Comparison of ENCODE assay signal across 24 cellular contexts in the genomic region with DNA sequence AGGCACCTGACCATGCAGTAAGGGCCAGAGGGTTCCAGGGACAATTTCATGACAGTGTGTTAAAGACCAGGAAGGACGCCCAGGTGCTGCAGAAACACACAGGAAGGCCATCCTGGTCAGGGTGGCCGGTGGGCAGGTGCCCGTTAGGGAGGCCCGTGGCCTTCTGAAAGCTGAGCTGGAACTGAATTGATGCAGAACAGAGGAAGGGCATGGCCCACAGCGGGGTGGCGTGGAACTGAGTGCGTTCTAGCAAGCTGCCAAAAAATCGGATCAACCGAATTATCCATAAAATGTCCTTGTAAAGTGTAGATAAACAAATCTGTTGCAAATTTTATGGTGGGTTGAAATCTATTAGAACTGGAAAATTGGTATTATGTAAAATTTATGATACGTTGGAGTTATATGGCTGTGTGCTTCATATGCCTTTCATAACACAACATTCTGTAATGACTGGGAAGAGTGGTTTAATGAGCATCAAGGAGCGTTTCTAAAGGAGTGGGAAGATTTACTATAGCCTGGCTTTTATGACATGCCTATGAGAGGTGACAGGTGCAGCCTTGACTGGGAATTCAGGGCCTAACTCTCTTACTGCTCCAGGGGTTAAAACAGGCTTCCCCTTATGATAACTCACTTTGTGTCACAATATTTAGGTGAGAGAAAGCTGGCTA.
DNase-seq lines count a peak whose midpoint lies in the region; TF ChIP-seq lines count a peak whose summit lies in the region.
"Had no signal": no experiment of that assay in that cellular context is flagged by ENCODE, and none has a peak within 500 bp of the region (broad histone marks: within the 10 kb centered on the region; RNA-seq: fewer than 3 reads in every experiment).

No MANE protein-coding gene starts in this region.

- no peaks in the 10 kb centered on the region for H3K9me2 ChIP-seq in OCI-LY7 (ENCODE audit: insufficient read depth, low read length)

- CTCF ChIA-PET in OCI-LY7 (lab: Charles Lee; ENCODE audit: unreplicated experiment), result no interaction called here

- 91 to 93% methylated on average over 9 to 11 of the region's 11 CpGs for WGBS in endodermal cell (ENCODE audit: insufficient coverage in 1 of 2, insufficient read length in 1 of 2), 2 experiments

- DNase-seq in NCI-H1105 treated with DMSO at 0.1 percent for 48 hours (lab: John Stamatoyannopoulos, UW) (peak; percentile 10), NCI-H1105 (lab: John Stamatoyannopoulos, UW) (no peak), NCI-H187 treated with DMSO at 0.1 percent for 48 hours (lab: John Stamatoyannopoulos, UW) (peak; percentile 48), endodermal cell (no peak), NCI-H1048 (lab: John Stamatoyannopoulos, UW) (no peak), OCI-LY7 (ENCODE audit: low spot score) (no peak), progenitor cell of endocrine pancreas (ENCODE audit: low spot score, unreplicated experiment) (no peak)
- DNase-seq: 8988T, ACHN, DMS53, EL, GDM1, H9, HFFc6, Karpas-422, NCI-H1436, NCI-H1930, NCI-H2107, NCI-H345, NCI-H82, Right ventricle myocardium superior, RPMI8226 had no signal

- H3K79me2 ChIP-seq in OCI-LY7 (ENCODE audit: insufficient read depth, low read depth, low read length), result no peaks in the 10 kb centered on the region

- H3K27ac Mint-ChIP-seq in endodermal cell (no peak overlapping the region), progenitor cell of endocrine pancreas (no peak overlapping the region)
- H3K27ac Mint-ChIP-seq: GM23338, H9, HFFc6 had no signal

- no peaks in the 10 kb centered on the region for H3K27me3 Mint-ChIP-seq in endodermal cell (ENCODE audit: insufficient read depth)
- H3K27me3 Mint-ChIP-seq in progenitor cell of endocrine pancreas, result peaks cover 24% of the 10 kb centered on the region

- peaks cover 18% of the 10 kb centered on the region for H3K9me3 Mint-ChIP-seq in endodermal cell
- no peaks in the 10 kb centered on the region for H3K9me3 Mint-ChIP-seq in progenitor cell of endocrine pancreas (ENCODE audit: low read depth)
- H3K9me3 Mint-ChIP-seq: GM23338, H9 had no signal

- intact Hi-C loops in OCI-LY7 (cut with micrococcal nuclease; ENCODE audit: unreplicated experiment), result no loop called here

- no peaks in the 10 kb centered on the region for H3K36me3 ChIP-seq in endodermal cell (ENCODE audit: control insufficient read depth, insufficient read depth, low read length)
- no peaks in the 10 kb centered on the region for H3K36me3 ChIP-seq in OCI-LY7 (ENCODE audit: insufficient read depth, low read length)
- H3K36me3 ChIP-seq: SJSA1 had no signal

- H3K4me1 ChIP-seq in endodermal cell (ENCODE audit: control insufficient read depth, insufficient read depth, low read length), result no peaks in the 10 kb centered on the region
- no peaks in the 10 kb centered on the region for H3K4me1 ChIP-seq in OCI-LY7 (ENCODE audit: insufficient read depth, low read length, poor library complexity, severe bottlenecking)
- H3K4me1 ChIP-seq: SJSA1 had no signal

- H3K9me3 ChIP-seq in endodermal cell (ENCODE audit: control insufficient read depth, low read length) (peaks cover 25% of the 10 kb centered on the region), OCI-LY7 (ENCODE audit: low read length) (no peaks in the 10 kb centered on the region)
- H3K9me3 ChIP-seq: SJSA1 had no signal

- H3K27me3 ChIP-seq in endodermal cell (ENCODE audit: control insufficient read depth, insufficient read depth, low read length, poor library complexity, severe bottlenecking), result no peaks in the 10 kb centered on the region
- H3K27me3 ChIP-seq: SJSA1 had no signal

- POLR2A ChIA-PET in OCI-LY7 (lab: Charles Lee), result no interaction called here

- H3K36me3 Mint-ChIP-seq in endodermal cell (ENCODE audit: low read depth) (no peaks in the 10 kb centered on the region), progenitor cell of endocrine pancreas (ENCODE audit: insufficient read depth) (no peaks in the 10 kb centered on the region)

- no peaks in the 10 kb centered on the region for H4K20me1 ChIP-seq in OCI-LY7 (ENCODE audit: insufficient read depth, low read length)

- no peak overlapping the region for H3K4me3 Mint-ChIP-seq in endodermal cell
- no peak overlapping the region for H3K4me3 Mint-ChIP-seq in progenitor cell of endocrine pancreas (ENCODE audit: low read depth)
- H3K4me3 Mint-ChIP-seq: GM23338, H9, HFFc6 had no signal

- H3K4me3 ChIP-seq in endodermal cell (ENCODE audit: low read length), result peak overlapping the region; percentile 34
- no peak overlapping the region for H3K4me3 ChIP-seq in OCI-LY7 (ENCODE audit: low read depth, low read length, poor library complexity, severe bottlenecking)
- H3K4me3 ChIP-seq: GM23338, SJSA1 had no signal

- no peak overlapping the region for H3K9ac ChIP-seq in endodermal cell (ENCODE audit: extremely low read depth, low read length, poor library complexity, severe bottlenecking)

- H2AFZ ChIP-seq in OCI-LY7 (ENCODE audit: low read length), result no peak overlapping the region
- H2AFZ ChIP-seq: GM23338 had no signal

- H3K27ac ChIP-seq in endodermal cell (ENCODE audit: low read depth, low read length) (no peak overlapping the region), OCI-LY7 (ENCODE audit: low read depth, low read length, poor library complexity, severe bottlenecking) (no peak overlapping the region)
- H3K27ac ChIP-seq: SJSA1 had no signal

- H3K4me2 ChIP-seq in OCI-LY7 (ENCODE audit: low read length), result no peak overlapping the region
- H3K4me2 ChIP-seq: GM23338 had no signal

- BruUV-seq in OCI-LY7 (replicated peaks; lab: Mats Ljungman, UMichigan), result no TSS peak

- TF ChIP-seq CTCF in endodermal cell (conservative IDR thresholded peaks at IDR 0.05), result no peak
- no peak for TF ChIP-seq CTCF in OCI-LY7 (conservative IDR thresholded peaks at IDR 0.05; ENCODE audit: low read length)
- TF ChIP-seq CTCF in progenitor cell of endocrine pancreas (IDR thresholded peaks at IDR 0.05; ENCODE audit: unreplicated experiment), result no peak

- peaks cover 4% of the 10 kb centered on the region for H3K4me1 Mint-ChIP-seq in endodermal cell
- no peaks in the 10 kb centered on the region for H3K4me1 Mint-ChIP-seq in progenitor cell of endocrine pancreas (ENCODE audit: low read depth)

Comparison
In these comparisons a context has a peak if more than half of its experiments do, and no peak if none do; other contexts are left out.
1. DNase-seq: peak in NCI-H1105 treated with DMSO at 0.1 percent for 48 hours (single experiment) and NCI-H187 treated with DMSO at 0.1 percent for 48 hours (single experiment); none in NCI-H1105 (single experiment), endodermal cell (single experiment), NCI-H1048 (single experiment), OCI-LY7 (single experiment) and progenitor cell of endocrine pancreas (single experiment).